Comparison of ENCODE assay signal across 13 cellular contexts in the genomic region with DNA sequence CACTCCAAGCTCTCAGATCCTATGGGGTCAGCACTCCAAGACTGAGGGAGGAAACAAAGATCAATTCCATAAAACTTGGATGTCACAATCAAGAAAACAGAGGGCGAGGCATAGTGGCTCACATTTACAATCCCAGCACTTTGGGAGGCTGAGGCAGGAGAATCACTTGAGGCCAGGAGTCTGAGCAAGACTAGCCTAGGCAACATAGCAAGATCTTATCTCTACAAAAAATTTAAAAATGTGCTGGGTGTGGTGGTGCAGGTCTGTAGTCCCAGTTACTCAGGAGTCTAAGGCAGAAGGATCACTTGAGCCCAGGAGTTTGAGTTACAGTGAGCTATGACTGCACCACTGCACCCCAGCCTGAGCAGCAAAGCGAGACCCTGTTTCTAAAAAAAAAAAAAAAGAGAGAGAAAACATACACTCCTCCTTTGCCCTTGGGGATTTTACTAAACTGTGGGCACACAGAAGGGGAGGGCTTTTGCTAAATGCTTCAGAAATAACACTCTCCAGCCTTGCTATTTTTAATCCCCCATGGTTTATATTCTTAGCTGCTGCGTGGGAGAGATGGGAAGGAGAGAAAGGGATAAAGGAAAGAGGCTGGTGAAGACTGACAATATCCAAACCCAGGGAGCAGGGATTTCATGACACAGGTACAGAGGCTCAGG. TPM values are rescaled to one million over a fixed set of nuclear protein-coding genes. Genes with fewer than 3 reads are reported as not detected.
DNase-seq lines count a peak whose midpoint lies in the region; TF ChIP-seq lines count a peak whose summit lies in the region.
"Had no signal": no experiment of that assay in that cellular context is flagged by ENCODE, and none has a peak within 500 bp of the region (broad histone marks: within the 10 kb centered on the region; RNA-seq: fewer than 3 reads in every experiment).

No MANE protein-coding gene starts in this region.

- H3K27me3 Mint-ChIP-seq in nephron (ENCODE audit: low read depth), result no peaks in the 10 kb centered on the region

- no peak overlapping the region for H4K91ac ChIP-seq in neuronal stem cell (ENCODE audit: low read depth, low read length, poor library complexity)

- no CpG with 5 or more reads among the region's 3 CpGs for WGBS in neuronal stem cell (ENCODE audit: extremely low coverage in 2 of 2, insufficient read length in 2 of 2, insufficient replicate concordance in 1 of 2), 2 donors

- H3K9me3 Mint-ChIP-seq in nephron, result no peaks in the 10 kb centered on the region

- H3K9ac ChIP-seq in OCI-LY1 (ENCODE audit: low read length) (peak overlapping the region; percentile 43; the same call in 1 of the 2 replicates), neuronal stem cell (ENCODE audit: low read depth, low read length, poor library complexity) (no peak overlapping the region)
- H3K9ac ChIP-seq: SK-N-SH had no signal

- no peak overlapping the region for H2BK15ac ChIP-seq in neuronal stem cell (ENCODE audit: low read length)

- TF ChIP-seq CTCF in OCI-LY1 (IDR thresholded peaks at IDR 0.05; ENCODE audit: low read length) (no peak), nephron (IDR thresholded peaks at IDR 0.05; ENCODE audit: unreplicated experiment in 3 of 3) (no peak)

- H3K36me3 ChIP-seq in ACC112 (ENCODE audit: insufficient read depth, low read length) (peaks cover 27% of the 10 kb centered on the region), OCI-LY1 (ENCODE audit: insufficient read depth, low read length) (peaks cover 93% of the 10 kb centered on the region), neuronal stem cell (replicated peaks in 1 of 2; ENCODE audit: control insufficient read depth in 2 of 2, insufficient read depth in 2 of 2, low read length in 2 of 2) (peaks cover 55 to 95% of the 10 kb centered on the region in 2 donors)

- H4K20me1 ChIP-seq in OCI-LY1 (ENCODE audit: insufficient read depth, low read length), result no peaks in the 10 kb centered on the region

- peak overlapping the region in 2 of 3 experiments; percentile 8 to 34 for H3K4me3 Mint-ChIP-seq in nephron

- peak overlapping the region; percentile 43 to 88 (median 48) for H3K27ac Mint-ChIP-seq in nephron

- H3K27me3 ChIP-seq in ACC112 (ENCODE audit: insufficient read depth, low read length) (no peaks in the 10 kb centered on the region), OCI-LY1 (ENCODE audit: insufficient read depth, low read length) (no peaks in the 10 kb centered on the region), neuronal stem cell (ENCODE audit: control insufficient read depth in 3 of 3, insufficient read depth in 3 of 3, low read depth in 1 of 3, low read length in 3 of 3) (no peaks in the 10 kb centered on the region)

- H3K23ac ChIP-seq in neuronal stem cell (ENCODE audit: low read depth, low read length, poor library complexity), result no peak overlapping the region

- H2BK5ac ChIP-seq in neuronal stem cell (ENCODE audit: low read length), result no peak overlapping the region

- no peak overlapping the region for H2AFZ ChIP-seq in ACC112 (ENCODE audit: low read length, unreplicated experiment)
- no peak overlapping the region for H2AFZ ChIP-seq in OCI-LY1 (ENCODE audit: low read length)
- no peak overlapping the region for H2AFZ ChIP-seq in neuronal stem cell (ENCODE audit: low read length)

- H3K79me2 ChIP-seq in ACC112 (ENCODE audit: control insufficient read depth, insufficient read depth, low read length, unreplicated experiment) (peaks cover 8% of the 10 kb centered on the region), OCI-LY1 (ENCODE audit: insufficient read depth, low read length) (no peaks in the 10 kb centered on the region)

- peaks cover 14% of the 10 kb centered on the region for H3K4me1 Mint-ChIP-seq in nephron

- no peak overlapping the region for H2AK5ac ChIP-seq in neuronal stem cell (ENCODE audit: low read depth, low read length)

- peaks cover 5% of the 10 kb centered on the region for H3K79me1 ChIP-seq in neuronal stem cell (ENCODE audit: low read depth, low read length)

- H3K4ac ChIP-seq in neuronal stem cell (ENCODE audit: low read length), result no peak overlapping the region

- no peak for DNase-seq in neuronal stem cell (ENCODE audit: low spot score)
- DNase-seq in HCEC 1CT, result no peak
- no peak for DNase-seq in HK-2 (ENCODE audit: unreplicated experiment)
- no peak for DNase-seq in NCI-H2107 (lab: John Stamatoyannopoulos, UW)
- DNase-seq: activated effector memory CD4-positive, alpha-beta T cell treated with anti-CD3 and anti-CD28 coated beads, Interleukin-2, amount 50 U/mL, for 16 hours; NCI-H2081; SK-N-SH; stimulated activated CD4-positive, alpha-beta T cell treated with anti-CD3 and anti-CD28 coated beads, Interleukin-4, amount 100 ng/mL, for 1 hour had no signal

- H3K9me2 ChIP-seq in OCI-LY1 (ENCODE audit: low read depth, low read length), result no peaks in the 10 kb centered on the region
- H3K9me2 ChIP-seq: SK-N-SH had no signal

- H3K14ac ChIP-seq in neuronal stem cell (ENCODE audit: low read length), result no peak overlapping the region

- H3K4me3 ChIP-seq in ACC112 (ENCODE audit: low read depth, low read length) (no peak overlapping the region), OCI-LY1 (ENCODE audit: low read depth, low read length, poor library complexity, severe bottlenecking) (no peak overlapping the region), neuronal stem cell (ENCODE audit: low read length in 2 of 2) (no peak overlapping the region)

- no peaks in the 10 kb centered on the region for H3K9me3 ChIP-seq in OCI-LY1 (ENCODE audit: low read length)
- H3K9me3 ChIP-seq in neuronal stem cell (replicated peaks in 1 of 2; ENCODE audit: control insufficient read depth in 2 of 2, insufficient read depth in 1 of 2, low read depth in 1 of 2, low read length in 2 of 2), result no peaks in the 10 kb centered on the region
- H3K9me3 ChIP-seq: SK-N-SH had no signal

- H3K36me3 Mint-ChIP-seq in nephron (ENCODE audit: low read depth), result peaks cover 63% of the 10 kb centered on the region

- H3K27ac ChIP-seq in ACC112 (ENCODE audit: low read depth, low read length) (peak overlapping the region; percentile 36; the same call in 1 of the 2 replicates), OCI-LY1 (ENCODE audit: low read depth, low read length, poor library complexity, severe bottlenecking) (peak overlapping the region; percentile 62), cingulate gyrus (ENCODE audit: low read depth, low read length) (peak overlapping the region; percentile 73), neuronal stem cell (replicated peaks; ENCODE audit: low read length) (no peak overlapping the region)

- H3K4me1 ChIP-seq in ACC112 (ENCODE audit: control insufficient read depth, insufficient read depth, low read length, unreplicated experiment) (peaks cover 23% of the 10 kb centered on the region), OCI-LY1 (ENCODE audit: insufficient read depth, low read length, severe bottlenecking) (peaks cover 45% of the 10 kb centered on the region), neuronal stem cell (ENCODE audit: control insufficient read depth in 2 of 2, insufficient read depth in 1 of 2, low read depth in 1 of 2, low read length in 2 of 2) (no peaks in the 10 kb centered on the region)

- H4K8ac ChIP-seq in neuronal stem cell (ENCODE audit: low read depth, low read length), result no peak overlapping the region

- H2BK12ac ChIP-seq in neuronal stem cell (ENCODE audit: low read length), result no peak overlapping the region

- no peak overlapping the region for H2BK120ac ChIP-seq in neuronal stem cell (ENCODE audit: low read depth, low read length)

- H3K18ac ChIP-seq in neuronal stem cell (ENCODE audit: low read length), result no peak overlapping the region

- peak overlapping the region; percentile 15 for H3K4me2 ChIP-seq in OCI-LY1 (ENCODE audit: low read length)
- H3K4me2 ChIP-seq in neuronal stem cell (ENCODE audit: insufficient read depth, low read length, poor library complexity, severe bottlenecking), result no peak overlapping the region
- H3K4me2 ChIP-seq: SK-N-SH had no signal

- H3F3A ChIP-seq in OCI-LY1 (ENCODE audit: insufficient read depth, low read length), result no peaks in the 10 kb centered on the region

RNA-seq across cellular contexts. Expression of a gene that starts 18.1 kb away (rescaled TPM):
- 55.4 TPM for polyA plus RNA-seq in neuronal stem cell (2013, experiment 1 of 2)
- 57.0 TPM for polyA plus RNA-seq in neuronal stem cell (2013, experiment 2 of 2)

RNA-seq across cellular contexts. Expression of a gene that starts 18.8 kb away (rescaled TPM):
- not detected for polyA plus RNA-seq in neuronal stem cell (2013, experiment 1 of 2)
- not detected for polyA plus RNA-seq in neuronal stem cell (2013, experiment 2 of 2)
- polyA plus RNA-seq: H1, SK-N-SH had no signal

RNA-seq across cellular contexts. Expression of a gene that starts 26.0 kb away (rescaled TPM):
- 41.1 TPM for polyA plus RNA-seq in neuronal stem cell (2013, experiment 1 of 2)
- 42.2 TPM for polyA plus RNA-seq in neuronal stem cell (2013, experiment 2 of 2)

RNA-seq across cellular contexts. Expression of a gene that starts 49.1 kb away (rescaled TPM):
- polyA plus RNA-seq in neuronal stem cell (2013, experiment 1 of 2), result 22.1 TPM
- polyA plus RNA-seq in neuronal stem cell (2013, experiment 2 of 2), result 22.2 TPM
